ENCODE assay signal across 16 cellular contexts in genomic region chr14:105200641-105201040, GRCh38. TPM values are rescaled to one million over a fixed set of nuclear protein-coding genes. Genes with fewer than 3 reads are reported as not detected.
A peak's percentile ranks its signal among the peaks of the same experiment; 100 is the strongest.
DNase-seq lines count a peak whose midpoint lies in the region; ATAC-seq and TF ChIP-seq lines count a peak whose summit lies in the region.
"Had no signal": no experiment of that assay in that cellular context is flagged by ENCODE, and none has a peak within 500 bp of the region (broad histone marks: within the 10 kb centered on the region; RNA-seq: fewer than 3 reads in every experiment).

No MANE protein-coding gene starts in this region.

- H3K4me1 ChIP-seq in BLaER1 treated with 17β-estradiol and CSF1 and Interleukin-3, amounts not matched to agents 10 nM and 100 nM, result peaks cover 75 to 100% (median 99%) of the 10 kb centered on the region in 10 experiments
- H3K4me1 ChIP-seq in neural progenitor cell, result peaks cover 31% of the 10 kb centered on the region

- peak overlapping the region; percentile 85 to 100 (median 96) for H3K4me2 ChIP-seq in BLaER1 treated with 17β-estradiol and CSF1 and Interleukin-3, amounts not matched to agents 10 nM and 100 nM
- H3K4me2 ChIP-seq in neural progenitor cell, result no peak overlapping the region

- ATAC-seq in GM21619 (IDR thresholded peaks at IDR 0.05; ENCODE audit: unreplicated experiment), result no peak

- no peak for TF ChIP-seq CTCF in endothelial cell (IDR thresholded peaks at IDR 0.05; ENCODE audit: unreplicated experiment)
- no peak for TF ChIP-seq CTCF in neural progenitor cell (IDR thresholded peaks at IDR 0.05)
- no peak for TF ChIP-seq CTCF in type B pancreatic cell (conservative IDR thresholded peaks at IDR 0.05)

- no peaks in the 10 kb centered on the region for H3K36me3 Mint-ChIP-seq in endothelial cell (ENCODE audit: low read depth, unreplicated experiment)
- no peaks in the 10 kb centered on the region for H3K36me3 Mint-ChIP-seq in neural progenitor cell
- H3K36me3 Mint-ChIP-seq in type B pancreatic cell, result no peaks in the 10 kb centered on the region
- H3K36me3 Mint-ChIP-seq in activated T-helper 1 cell treated with anti-CD3 and anti-CD28 coated beads, Interleukin-12 subunit alpha, Interleukin-12 subunit beta, Interleukin-2, Interleukin-4 antibody, amounts not matched to agents 30 ng/mL and 10 ng/mL and 1 ng/mL, durations not matched to agents 14 hours and 24 hours and 36 hours (ENCODE audit: low read depth), result no peaks in the 10 kb centered on the region
- H3K36me3 Mint-ChIP-seq: CD4-positive, alpha-beta memory T cell had no signal

- no peaks in the 10 kb centered on the region for H3K79me2 ChIP-seq in neural progenitor cell (ENCODE audit: low read depth)

- no peaks in the 10 kb centered on the region for H3K9me3 ChIP-seq in BLaER1 treated with 17β-estradiol and CSF1 and Interleukin-3, amounts not matched to agents 10 nM and 100 nM (replicated peaks in 1 of 11)
- H3K9me3 ChIP-seq in neural progenitor cell (ENCODE audit: low read depth), result no peaks in the 10 kb centered on the region

- H3K27ac Mint-ChIP-seq in endothelial cell (ENCODE audit: unreplicated experiment) (no peak overlapping the region), neural progenitor cell (peak overlapping the region; percentile 74), type B pancreatic cell (peak overlapping the region; percentile 21)
- no peak overlapping the region for H3K27ac Mint-ChIP-seq in activated T-helper 1 cell treated with anti-CD3 and anti-CD28 coated beads, Interleukin-12 subunit alpha, Interleukin-12 subunit beta, Interleukin-2, Interleukin-4 antibody, amounts not matched to agents 30 ng/mL and 10 ng/mL and 1 ng/mL, durations not matched to agents 14 hours and 24 hours and 36 hours
- H3K27ac Mint-ChIP-seq: B cell; CD4-positive, alpha-beta memory T cell had no signal

- DNase-seq in endothelial cell (ENCODE audit: low spot score) (no peak), neural progenitor cell (ENCODE audit: low spot score) (no peak), type B pancreatic cell (ENCODE audit: extremely low spot score, unreplicated experiment) (no peak), H7 (no peak)
- DNase-seq in activated T-helper 1 cell treated with anti-CD3 and anti-CD28 coated beads, Interleukin-12 subunit alpha, Interleukin-12 subunit beta, Interleukin-2, Interleukin-4 antibody, amounts not matched to agents 30 ng/mL and 10 ng/mL and 1 ng/mL, durations not matched to agents 14 hours and 24 hours and 36 hours (ENCODE audit: low spot score), result no peak
- DNase-seq: C1 segment of cervical spinal cord, Calu3, COR-L47, DMS79 treated with DMSO at 0.1 percent for 48 hours, GF-D8, GOT3, HCEC 1CT had no signal

- no peak overlapping the region for H3K27ac ChIP-seq in BLaER1 treated with 17β-estradiol and CSF1 and Interleukin-3, amounts not matched to agents 10 nM and 100 nM
- no peak overlapping the region for H3K27ac ChIP-seq in neural progenitor cell

- no peaks in the 10 kb centered on the region for H3K36me3 ChIP-seq in BLaER1 treated with 17β-estradiol and CSF1 and Interleukin-3, amounts not matched to agents 10 nM and 100 nM
- H3K36me3 ChIP-seq in neural progenitor cell (no peaks in the 10 kb centered on the region), H7 (replicated peaks; ENCODE audit: control insufficient read depth, insufficient read depth, low read length) (no peaks in the 10 kb centered on the region)

- H4K20me1 ChIP-seq in BLaER1 treated with 17β-estradiol and CSF1 and Interleukin-3, amounts not matched to agents 10 nM and 100 nM, result peaks cover 0 to 67% (median 36%) of the 10 kb centered on the region in 11 experiments; a peak in 19 of 22 replicates
- H4K20me1 ChIP-seq in neural progenitor cell (ENCODE audit: low read depth), result no peaks in the 10 kb centered on the region

- H3K9me3 Mint-ChIP-seq in endothelial cell (ENCODE audit: unreplicated experiment) (no peaks in the 10 kb centered on the region), neural progenitor cell (no peaks in the 10 kb centered on the region), type B pancreatic cell (no peaks in the 10 kb centered on the region)
- no peaks in the 10 kb centered on the region for H3K9me3 Mint-ChIP-seq in activated T-helper 1 cell treated with anti-CD3 and anti-CD28 coated beads, Interleukin-12 subunit alpha, Interleukin-12 subunit beta, Interleukin-2, Interleukin-4 antibody, amounts not matched to agents 30 ng/mL and 10 ng/mL and 1 ng/mL, durations not matched to agents 14 hours and 24 hours and 36 hours
- H3K9me3 Mint-ChIP-seq: CD4-positive, alpha-beta memory T cell had no signal

- H3K27me3 Mint-ChIP-seq in endothelial cell (ENCODE audit: unreplicated experiment) (peaks cover 20% of the 10 kb centered on the region), neural progenitor cell (ENCODE audit: insufficient read depth, low read depth) (peaks cover 15% of the 10 kb centered on the region), type B pancreatic cell (peaks cover 7% of the 10 kb centered on the region)
- H3K27me3 Mint-ChIP-seq in activated T-helper 1 cell treated with anti-CD3 and anti-CD28 coated beads, Interleukin-12 subunit alpha, Interleukin-12 subunit beta, Interleukin-2, Interleukin-4 antibody, amounts not matched to agents 30 ng/mL and 10 ng/mL and 1 ng/mL, durations not matched to agents 14 hours and 24 hours and 36 hours (ENCODE audit: insufficient read depth), result peaks cover 9% of the 10 kb centered on the region

- H3K9ac ChIP-seq in BLaER1 treated with 17β-estradiol and CSF1 and Interleukin-3, amounts not matched to agents 10 nM and 100 nM, result peak overlapping the region in 3 of 11 experiments; percentile 44 to 66 (median 65); a peak in 3 of 22 replicates
- H3K9ac ChIP-seq in neural progenitor cell, result no peak overlapping the region

- intact Hi-C loops in activated T-helper 1 cell treated with anti-CD3 and anti-CD28 coated beads, Interleukin-12 subunit alpha, Interleukin-12 subunit beta, Interleukin-2, Interleukin-4 antibody, amounts not matched to agents 30 ng/mL and 10 ng/mL and 1 ng/mL, durations not matched to agents 14 hours and 24 hours and 36 hours (cut with micrococcal nuclease), result loop anchor here (5.0 to 10.0 kb wide), 2 partner anchors 108 to 324 kb away; partner anchors contain the start of gene TMEM121

- peaks cover 0 to 35% (median 7%) of the 10 kb centered on the region in 11 experiments; a peak in 11 of 22 replicates for H3K27me3 ChIP-seq in BLaER1 treated with 17β-estradiol and CSF1 and Interleukin-3, amounts not matched to agents 10 nM and 100 nM
- H3K27me3 ChIP-seq in neural progenitor cell, result peaks cover 15% of the 10 kb centered on the region
- peaks cover 5% of the 10 kb centered on the region for H3K27me3 ChIP-seq in H7 (ENCODE audit: control insufficient read depth, insufficient read depth, low read length)

- H3F3A ChIP-seq in neural progenitor cell (ENCODE audit: low read depth), result peaks cover 22% of the 10 kb centered on the region

- peak overlapping the region; percentile 21 for H3K4me3 Mint-ChIP-seq in endothelial cell (ENCODE audit: unreplicated experiment)
- H3K4me3 Mint-ChIP-seq in neural progenitor cell, result no peak overlapping the region
- no peak overlapping the region for H3K4me3 Mint-ChIP-seq in type B pancreatic cell
- no peak overlapping the region for H3K4me3 Mint-ChIP-seq in activated T-helper 1 cell treated with anti-CD3 and anti-CD28 coated beads, Interleukin-12 subunit alpha, Interleukin-12 subunit beta, Interleukin-2, Interleukin-4 antibody, amounts not matched to agents 30 ng/mL and 10 ng/mL and 1 ng/mL, durations not matched to agents 14 hours and 24 hours and 36 hours
- H3K4me3 Mint-ChIP-seq: B cell; CD4-positive, alpha-beta memory T cell had no signal

- peaks cover 39% of the 10 kb centered on the region for H3K4me1 Mint-ChIP-seq in endothelial cell (ENCODE audit: unreplicated experiment)
- peaks cover 16% of the 10 kb centered on the region for H3K4me1 Mint-ChIP-seq in neural progenitor cell
- H3K4me1 Mint-ChIP-seq in type B pancreatic cell (ENCODE audit: unreplicated experiment), result no peaks in the 10 kb centered on the region
- peaks cover 5% of the 10 kb centered on the region for H3K4me1 Mint-ChIP-seq in activated T-helper 1 cell treated with anti-CD3 and anti-CD28 coated beads, Interleukin-12 subunit alpha, Interleukin-12 subunit beta, Interleukin-2, Interleukin-4 antibody, amounts not matched to agents 30 ng/mL and 10 ng/mL and 1 ng/mL, durations not matched to agents 14 hours and 24 hours and 36 hours (ENCODE audit: low read depth)

- 0 out of 20 replicates have a peak overlapping the region, but pooled peaks of 2 of the 10 experiments have one; percentile 11 to 20 for H3K4me3 ChIP-seq in BLaER1 treated with 17β-estradiol and CSF1 and Interleukin-3, amounts not matched to agents 10 nM and 100 nM
- H3K4me3 ChIP-seq in neural progenitor cell, result no peak overlapping the region
- no peak overlapping the region for H3K4me3 ChIP-seq in H7 (ENCODE audit: insufficient read depth, low read depth, low read length)

- H2AFZ ChIP-seq in neural progenitor cell (replicated peaks), result no peak overlapping the region

RNA-seq across cellular contexts. Expression of gene NUDT14, which starts 19.5 kb away (rescaled TPM):
- total RNA-seq in endothelial cell (ENCODE audit: unreplicated experiment), result 135 TPM
- 5.5 and 27.0 TPM in 2 replicates for total RNA-seq in neural progenitor cell (ENCODE audit: low replicate concordance)
- total RNA-seq in type B pancreatic cell (ENCODE audit: low replicate concordance), result 33.3 and 49.6 TPM in 2 replicates
- 8.5 and 10.9 TPM in 2 replicates for total RNA-seq in activated T-helper 1 cell treated with anti-CD3 and anti-CD28 coated beads, Interleukin-12 subunit alpha, Interleukin-12 subunit beta, Interleukin-2, Interleukin-4 antibody, amounts not matched to agents 30 ng/mL and 10 ng/mL and 1 ng/mL, durations not matched to agents 14 hours and 24 hours and 36 hours
- total RNA-seq in H7 (2014; rRNA removed; shearing (Covaris generic)), result 30.4 and 33.6 TPM in 2 replicates

RNA-seq across cellular contexts. Expression of gene JAG2, which starts 32.1 kb away (rescaled TPM):
- total RNA-seq in endothelial cell (ENCODE audit: unreplicated experiment), result 280 TPM
- 2.1 and 4.3 TPM in 2 replicates for total RNA-seq in neural progenitor cell (ENCODE audit: low replicate concordance)
- 16.5 and 37.1 TPM in 2 replicates for total RNA-seq in type B pancreatic cell (ENCODE audit: low replicate concordance)
- total RNA-seq in activated T-helper 1 cell treated with anti-CD3 and anti-CD28 coated beads, Interleukin-12 subunit alpha, Interleukin-12 subunit beta, Interleukin-2, Interleukin-4 antibody, amounts not matched to agents 30 ng/mL and 10 ng/mL and 1 ng/mL, durations not matched to agents 14 hours and 24 hours and 36 hours, result 6.5 and 7.4 TPM in 2 replicates
- total RNA-seq in H7 (2014; rRNA removed; shearing (Covaris generic)), result 13.0 and 17.9 TPM in 2 replicates

RNA-seq across cellular contexts. Expression of gene BTBD6, which starts 47.7 kb away (rescaled TPM):
- total RNA-seq in endothelial cell (ENCODE audit: unreplicated experiment), result 45.1 TPM
- total RNA-seq in neural progenitor cell (ENCODE audit: low replicate concordance), result 9.0 and 15.0 TPM in 2 replicates
- 38.8 and 44.7 TPM in 2 replicates for total RNA-seq in type B pancreatic cell (ENCODE audit: low replicate concordance)
- 41.1 and 41.9 TPM in 2 replicates for total RNA-seq in activated T-helper 1 cell treated with anti-CD3 and anti-CD28 coated beads, Interleukin-12 subunit alpha, Interleukin-12 subunit beta, Interleukin-2, Interleukin-4 antibody, amounts not matched to agents 30 ng/mL and 10 ng/mL and 1 ng/mL, durations not matched to agents 14 hours and 24 hours and 36 hours
- total RNA-seq in H7 (2014; rRNA removed; shearing (Covaris generic)), result 18.7 and 22.3 TPM in 2 replicates

Comparison
In these comparisons a context has a peak if more than half of its experiments do, and no peak if none do; other contexts are left out.
1. H3K27ac Mint-ChIP-seq: peak in neural progenitor cell (single experiment) and type B pancreatic cell (single experiment); none in endothelial cell (single experiment) and activated T-helper 1 cell treated with anti-CD3 and anti-CD28 coated beads, Interleukin-12 subunit alpha, Interleukin-12 subunit beta, Interleukin-2, Interleukin-4 antibody, amounts not matched to agents 30 ng/mL and 10 ng/mL and 1 ng/mL, durations not matched to agents 14 hours and 24 hours and 36 hours (single experiment).